Comparison of ENCODE assay signal across 8 cellular contexts in the genomic region with DNA sequence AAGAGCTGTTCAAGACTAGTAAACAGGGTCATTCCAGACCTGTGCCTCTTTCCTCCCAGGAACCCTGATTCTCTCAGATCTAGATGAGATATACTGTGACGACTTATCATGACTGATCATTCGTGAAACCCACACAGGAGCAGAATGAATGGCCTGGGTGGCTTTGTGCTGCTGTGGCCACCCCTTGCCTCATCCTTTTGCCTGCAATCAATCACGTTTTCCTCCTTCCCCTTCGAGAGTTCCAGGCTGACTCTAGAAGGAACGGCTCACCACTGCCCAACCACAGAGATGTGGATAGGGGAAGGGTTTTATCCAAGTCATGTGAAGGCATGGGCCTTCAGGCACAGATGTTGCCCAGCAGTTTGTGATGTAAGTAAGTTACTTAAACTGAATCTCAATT. TPM values are rescaled to one million over a fixed set of nuclear protein-coding genes. Genes with fewer than 3 reads are reported as not detected.
A peak's percentile ranks its signal among the peaks of the same experiment; 100 is the strongest.
DNase-seq lines count a peak whose midpoint lies in the region; ATAC-seq lines count a peak whose summit lies in the region.

No MANE protein-coding gene starts in this region.

- DNase-seq in activated CD4-positive, alpha-beta T cell treated with anti-CD3 and anti-CD28 coated beads, Interleukin-2, amount 10 ng/mL, durations not matched to agents 24 days and 14 days = peak; percentile 80
- DNase-seq in activated CD4-positive, alpha-beta T cell treated with anti-CD3 and anti-CD28 coated beads, Interleukin-2, amount 50 U/mL, for 1 hour = no peak
- peak; percentile 50 for DNase-seq in adipocyte (ENCODE audit: low read depth)
- no peak for DNase-seq in naive thymus-derived CD8-positive, alpha-beta T cell
- no peak for DNase-seq in anterior cingulate cortex (lab: John Stamatoyannopoulos, UW)
- no peak for DNase-seq in NCI-H146 (lab: John Stamatoyannopoulos, UW)

- no peaks in the 10 kb centered on the region for H3K9me3 ChIP-seq in adipocyte (ENCODE audit: control insufficient read depth, low read length)

- peak overlapping the region; percentile 66 for H3K4me3 Mint-ChIP-seq in activated CD4-positive, alpha-beta T cell treated with anti-CD3 and anti-CD28 coated beads, Interleukin-2, amount 10 ng/mL, durations not matched to agents 24 days and 14 days
- peak overlapping the region; percentile 71 to 95 (median 82) for H3K4me3 Mint-ChIP-seq in naive thymus-derived CD8-positive, alpha-beta T cell

- H3K4me1 ChIP-seq in adipocyte (ENCODE audit: control insufficient read depth, insufficient read depth, low read length) = peaks cover 66% of the 10 kb centered on the region

- H3K9ac ChIP-seq in adipocyte (ENCODE audit: low read length) = peak overlapping the region; percentile 69

- H3K36me3 Mint-ChIP-seq in activated CD4-positive, alpha-beta T cell treated with anti-CD3 and anti-CD28 coated beads, Interleukin-2, amount 10 ng/mL, durations not matched to agents 24 days and 14 days (ENCODE audit: low read depth) = peaks cover 48% of the 10 kb centered on the region
- peaks cover 0 to 30% (median 12%) of the 10 kb centered on the region in 3 donors for H3K36me3 Mint-ChIP-seq in naive thymus-derived CD8-positive, alpha-beta T cell

- peak overlapping the region; percentile 88 for H3K27ac Mint-ChIP-seq in activated CD4-positive, alpha-beta T cell treated with anti-CD3 and anti-CD28 coated beads, Interleukin-2, amount 10 ng/mL, durations not matched to agents 24 days and 14 days
- H3K27ac Mint-ChIP-seq in naive thymus-derived CD8-positive, alpha-beta T cell = peak overlapping the region; percentile 94 to 100 (median 98)

- POLR2A ChIA-PET in naive thymus-derived CD8-positive, alpha-beta T cell (lab: Charles Lee) = interaction anchor here (0.8 to 12.2 kb wide), 3 partner anchors 10 to 72 kb away, joined by 3 to 185 read pairs (median 88); partner anchors contain the start of gene CCDC69

- H3K27me3 ChIP-seq in adipocyte (replicated peaks; ENCODE audit: control insufficient read depth, insufficient read depth, low read length) = no peaks in the 10 kb centered on the region

- no peak overlapping the region for H3K4me3 ChIP-seq in adipocyte (ENCODE audit: low read length)

- H3K4me1 Mint-ChIP-seq in activated CD4-positive, alpha-beta T cell treated with anti-CD3 and anti-CD28 coated beads, Interleukin-2, amount 10 ng/mL, durations not matched to agents 24 days and 14 days = peaks cover 82% of the 10 kb centered on the region
- H3K4me1 Mint-ChIP-seq in naive thymus-derived CD8-positive, alpha-beta T cell = peaks cover 56 to 99% (median 92%) of the 10 kb centered on the region in 4 donors

- H3K36me3 ChIP-seq in adipocyte (ENCODE audit: control insufficient read depth, insufficient read depth, low read length, severe bottlenecking) = peaks cover 56% of the 10 kb centered on the region

- H3K27me3 Mint-ChIP-seq in activated CD4-positive, alpha-beta T cell treated with anti-CD3 and anti-CD28 coated beads, Interleukin-2, amount 10 ng/mL, durations not matched to agents 24 days and 14 days = no peaks in the 10 kb centered on the region
- no peaks in the 10 kb centered on the region for H3K27me3 Mint-ChIP-seq in naive thymus-derived CD8-positive, alpha-beta T cell

- no peaks in the 10 kb centered on the region for H3K9me3 Mint-ChIP-seq in activated CD4-positive, alpha-beta T cell treated with anti-CD3 and anti-CD28 coated beads, Interleukin-2, amount 10 ng/mL, durations not matched to agents 24 days and 14 days
- H3K9me3 Mint-ChIP-seq in naive thymus-derived CD8-positive, alpha-beta T cell = no peaks in the 10 kb centered on the region

- ATAC-seq in HG03460 (IDR thresholded peaks at IDR 0.05; ENCODE audit: unreplicated experiment) (peak; percentile 27), GM21526 (IDR thresholded peaks at IDR 0.05; ENCODE audit: low FRiP score, unreplicated experiment) (no peak)
- ATAC-seq in naive thymus-derived CD8-positive, alpha-beta T cell = no peak

- intact Hi-C loops in activated CD4-positive, alpha-beta T cell treated with anti-CD3 and anti-CD28 coated beads, Interleukin-2, amount 10 ng/mL, durations not matched to agents 24 days and 14 days (cut with micrococcal nuclease) = loop anchor here (1.0 to 10.0 kb wide), 11 partner anchors 10 to 1597 kb away; partner anchors contain the start of genes CD74, CSNK1A1, G3BP1 and GM2A

RNA-seq across cellular contexts. Expression of gene ANXA6, which starts 5.8 kb away (rescaled TPM):
- total RNA-seq in activated CD4-positive, alpha-beta T cell treated with anti-CD3 and anti-CD28 coated beads, Interleukin-2, amount 10 ng/mL, durations not matched to agents 24 days and 14 days = 314 and 315 TPM in 2 replicates
- total RNA-seq in naive thymus-derived CD8-positive, alpha-beta T cell = 100 to 1,000 TPM; 334 to 359 TPM
- 100 to 1,000 TPM; 242 to 318 (median 254) TPM for polyA plus RNA-seq in naive thymus-derived CD8-positive, alpha-beta T cell

Comparison
In these comparisons a context has a peak if more than half of its experiments do, and no peak if none do; other contexts are left out.
1. DNase-seq: peak in activated CD4-positive, alpha-beta T cell treated with anti-CD3 and anti-CD28 coated beads, Interleukin-2, amount 10 ng/mL, durations not matched to agents 24 days and 14 days (single experiment) and adipocyte (single experiment); none in activated CD4-positive, alpha-beta T cell treated with anti-CD3 and anti-CD28 coated beads, Interleukin-2, amount 50 U/mL, for 1 hour (single experiment), naive thymus-derived CD8-positive, alpha-beta T cell (0 of 10), anterior cingulate cortex (0 of 58) and NCI-H146 (single experiment).